In the genomic region with DNA sequence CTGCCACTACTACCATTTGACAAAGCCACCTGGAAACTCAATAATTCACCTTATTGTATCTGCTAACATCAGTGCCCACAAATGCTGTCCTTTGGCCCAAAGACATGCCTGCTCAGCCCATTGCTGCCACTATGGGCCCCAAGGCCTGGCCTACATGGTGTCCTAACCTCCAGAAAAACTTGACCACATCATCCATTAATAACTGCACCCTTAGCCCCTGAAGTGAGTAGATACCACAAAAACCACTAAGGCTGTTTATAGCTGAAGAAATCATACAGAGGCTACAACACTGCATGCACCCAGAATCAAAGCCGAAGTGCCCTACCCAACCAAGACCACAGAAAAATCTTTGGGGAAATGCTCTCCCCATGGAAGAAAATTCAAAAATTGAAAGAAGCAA, we compare ENCODE assay signal across 14 cellular contexts.
DNase-seq lines count a peak whose midpoint lies in the region; ATAC-seq lines count a peak whose summit lies in the region.
"Had no signal": no experiment of that assay in that cellular context is flagged by ENCODE, and none has a peak within 500 bp of the region (broad histone marks: within the 10 kb centered on the region; RNA-seq: fewer than 3 reads in every experiment).

No MANE protein-coding gene starts in this region.

- ATAC-seq in HG02571 (IDR thresholded peaks at IDR 0.05; ENCODE audit: unreplicated experiment), result no peak
- ATAC-seq: GM23338, HepG2 had no signal

- DNase-seq in SKM-1 treated with dmso at 0.1 percent for 144 hours (lab: John Stamatoyannopoulos, UW; ENCODE audit: unreplicated experiment) (peak; percentile 14), SKM-1 (lab: John Stamatoyannopoulos, UW; ENCODE audit: unreplicated experiment) (no peak), MV-4-11 (lab: John Stamatoyannopoulos, UW) (peak; percentile 41), myocyte (ENCODE audit: low read depth) (peak; percentile 21), SW 1271 (lab: John Stamatoyannopoulos, UW) (no peak)
- DNase-seq in activated CD4-positive, alpha-beta T cell treated with anti-CD3 and anti-CD28 coated beads for 4 hours, result no peak
- DNase-seq: ACHN; CD4-positive, alpha-beta memory T cell; DMS153; DMS79 treated with DMSO at 0.1 percent for 48 hours; EL had no signal

Comparison
In these comparisons a context has a peak if more than half of its experiments do, and no peak if none do; other contexts are left out.
1. DNase-seq: peak in SKM-1 treated with dmso at 0.1 percent for 144 hours (single experiment), MV-4-11 (single experiment) and myocyte (single experiment); none in SKM-1 (single experiment), activated CD4-positive, alpha-beta T cell treated with anti-CD3 and anti-CD28 coated beads for 4 hours (0 of 2) and SW 1271 (0 of 2).